In the genomic region with DNA sequence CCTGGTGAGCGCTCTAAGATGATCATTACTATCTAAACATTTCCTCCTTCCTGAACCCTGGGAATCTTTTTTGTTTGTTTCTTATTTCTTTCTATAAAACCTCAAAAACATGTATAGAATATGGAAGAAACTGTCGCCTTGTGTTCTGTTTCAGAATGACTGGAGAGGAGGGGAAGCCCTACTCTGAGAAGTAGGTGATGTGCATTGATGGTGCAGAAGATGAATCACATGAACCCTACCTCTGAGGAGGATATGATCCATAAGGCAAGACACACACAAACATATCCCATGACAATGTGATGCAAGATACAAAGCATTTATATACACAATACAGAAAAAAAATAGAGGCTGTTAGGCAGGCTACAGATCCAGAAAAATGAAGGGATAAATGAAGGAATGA, we compare ENCODE assay signal across 26 cellular contexts.
"Had no signal": no experiment of that assay in that cellular context is flagged by ENCODE, and none has a peak within 500 bp of the region (broad histone marks: within the 10 kb centered on the region; RNA-seq: fewer than 3 reads in every experiment).

No MANE protein-coding gene starts in this region.

- H3K4me3 Mint-ChIP-seq: activated CD4-positive, alpha-beta memory T cell treated with anti-CD3 and anti-CD28 coated beads for 36 hours; activated CD4-positive, alpha-beta T cell treated with anti-CD3 and anti-CD28 coated beads, Interleukin-2, amount 10 ng/mL, durations not matched to agents 24 days and 14 days; activated naive CD8-positive, alpha-beta T cell treated with anti-CD3 and anti-CD28 coated beads, Interleukin-2, amount 50 U/mL, for 24 hours; activated T-helper 1 cell treated with anti-CD3 and anti-CD28 coated beads, Interleukin-12 subunit alpha, Interleukin-12 subunit beta, Interleukin-2, Interleukin-4 antibody, amounts not matched to agents 30 ng/mL and 10 ng/mL and 1 ng/mL, durations not matched to agents 14 hours and 24 hours and 36 hours; T-helper 17 cell; WTC11 had no signal

- H3K27ac Mint-ChIP-seq: activated CD4-positive, alpha-beta memory T cell treated with anti-CD3 and anti-CD28 coated beads for 36 hours; activated CD4-positive, alpha-beta T cell treated with anti-CD3 and anti-CD28 coated beads, Interleukin-2, amount 10 ng/mL, durations not matched to agents 24 days and 14 days; activated naive CD4-positive, alpha-beta T cell treated with anti-CD3 and anti-CD28 coated beads, Interleukin-2, amount 50 U/mL, for 72 hours; activated naive CD8-positive, alpha-beta T cell treated with anti-CD3 and anti-CD28 coated beads, Interleukin-2, amount 50 U/mL, for 24 hours; activated T-helper 1 cell treated with anti-CD3 and anti-CD28 coated beads, Interleukin-12 subunit alpha, Interleukin-12 subunit beta, Interleukin-2, Interleukin-4 antibody, amounts not matched to agents 30 ng/mL and 10 ng/mL and 1 ng/mL, durations not matched to agents 14 hours and 24 hours and 36 hours; T-helper 17 cell; WTC11 had no signal

- H3K4me2 ChIP-seq: PC-9 had no signal

- H3K27ac ChIP-seq: breast epithelium, PC-9 had no signal

- H3K4me1 ChIP-seq: breast epithelium had no signal

- H3K36me3 ChIP-seq: breast epithelium had no signal

- H3K9me3 Mint-ChIP-seq: activated CD4-positive, alpha-beta memory T cell treated with anti-CD3 and anti-CD28 coated beads for 36 hours; activated CD4-positive, alpha-beta T cell treated with anti-CD3 and anti-CD28 coated beads, Interleukin-2, amount 10 ng/mL, durations not matched to agents 24 days and 14 days; activated naive CD8-positive, alpha-beta T cell treated with anti-CD3 and anti-CD28 coated beads, Interleukin-2, amount 50 U/mL, for 24 hours; activated T-helper 1 cell treated with anti-CD3 and anti-CD28 coated beads, Interleukin-12 subunit alpha, Interleukin-12 subunit beta, Interleukin-2, Interleukin-4 antibody, amounts not matched to agents 30 ng/mL and 10 ng/mL and 1 ng/mL, durations not matched to agents 14 hours and 24 hours and 36 hours; WTC11 had no signal

- DNase-seq: activated CD4-positive, alpha-beta memory T cell treated with anti-CD3 and anti-CD28 coated beads for 36 hours; activated CD4-positive, alpha-beta T cell treated with anti-CD3 and anti-CD28 coated beads, Interleukin-2, amount 10 ng/mL, durations not matched to agents 24 days and 14 days; activated CD4-positive, CD25-positive, alpha-beta regulatory T cell treated with anti-CD3 and anti-CD28 coated beads, Interleukin-2, amount 50 U/mL, for 72 hours; activated CD8-positive, alpha-beta memory T cell treated with anti-CD3 and anti-CD28 coated beads, Interleukin-2, amount 50 U/mL, for 4 hours; activated effector memory CD4-positive, alpha-beta T cell treated with anti-CD3 and anti-CD28 coated beads, Interleukin-2, amount 50 U/mL, for 16 hours; activated naive CD4-positive, alpha-beta T cell treated with Interleukin-2 at 50 U/mL for 16 hours; activated naive CD8-positive, alpha-beta T cell treated with anti-CD3 and anti-CD28 coated beads, Interleukin-2, amount 50 U/mL, for 24 hours; amniotic stem cell; central memory CD4-positive, alpha-beta T cell; IMR-90; Kasumi-1; KBM-7; NCI-H1105 treated with DMSO at 0.1 percent for 48 hours; NCI-H1436 treated with DMSO at 0.1 percent for 48 hours; NCI-H187; NCI-H2081; NCI-H510A treated with DMSO at 0.1 percent for 48 hours; NCI-H69; PC-9; SIG-M5; T-helper 17 cell; T-helper 9 cell had no signal

- H3K36me3 Mint-ChIP-seq: activated CD4-positive, alpha-beta memory T cell treated with anti-CD3 and anti-CD28 coated beads for 36 hours; activated naive CD4-positive, alpha-beta T cell treated with anti-CD3 and anti-CD28 coated beads, Interleukin-2, amount 50 U/mL, for 72 hours; WTC11 had no signal

- H3K4me3 ChIP-seq: breast epithelium, PC-9 had no signal

- H2AFZ ChIP-seq: PC-9 had no signal

- H3K4me1 Mint-ChIP-seq: activated CD4-positive, alpha-beta T cell treated with anti-CD3 and anti-CD28 coated beads, Interleukin-2, amount 10 ng/mL, durations not matched to agents 24 days and 14 days; T-helper 17 cell had no signal

- ATAC-seq: activated naive CD8-positive, alpha-beta T cell treated with anti-CD3 and anti-CD28 coated beads, Interleukin-2, amount 50 U/mL, for 24 hours; T-helper 17 cell; WTC11 had no signal

- H3K9me3 ChIP-seq: breast epithelium had no signal

- H3K27me3 ChIP-seq: breast epithelium had no signal
